Comparison of ENCODE assay signal across 12 cellular contexts in genomic region chr2:3483227-3483985, GRCh38. TPM values are rescaled to one million over a fixed set of nuclear protein-coding genes. Genes with fewer than 3 reads are reported as not detected.
DNase-seq lines count a peak whose midpoint lies in the region; ATAC-seq and TF ChIP-seq lines count a peak whose summit lies in the region.
"Had no signal": no experiment of that assay in that cellular context is flagged by ENCODE, and none has a peak within 500 bp of the region (broad histone marks: within the 10 kb centered on the region; RNA-seq: fewer than 3 reads in every experiment).

No MANE protein-coding gene starts in this region.

- DNase-seq in ELF-1 (ENCODE audit: low read depth, low spot score) (peak; percentile 96), Peyer's patch (peak in 2 of 3 donors; percentile 45 to 83), heart right ventricle (peak; percentile 66 to 86), prostate gland (ENCODE audit: low spot score) (peak; percentile 52), NOMO-1 treated with dmso at 0.1 percent for 144 hours (lab: John Stamatoyannopoulos, UW; ENCODE audit: unreplicated experiment) (no peak), coronary artery (ENCODE audit: low spot score) (no peak), GF-D8 (lab: John Stamatoyannopoulos, UW) (no peak)
- DNase-seq: activated T-cell treated with anti-CD3 and anti-CD28 coated beads, Interleukin-2, amount 50 U/mL, for 1 hour had no signal

- 49 to 77% methylated on average over 30 of the region's 30 CpGs for WGBS in heart right ventricle, 2 donors
- 79% methylated on average over 27 of the region's 30 CpGs for WGBS in prostate gland

- H3K4me1 ChIP-seq in Peyer's patch (peaks cover 0 to 5% (median 0%) of the 10 kb centered on the region in 4 donors), heart right ventricle (peaks cover 0 to 13% (median 10%) of the 10 kb centered on the region in 9 donors), prostate gland (replicated peaks) (peaks cover 8% of the 10 kb centered on the region)
- H3K4me1 ChIP-seq: HAP-1, SJSA1 had no signal

- no peaks in the 10 kb centered on the region for H3K27me3 ChIP-seq in Peyer's patch
- no peaks in the 10 kb centered on the region for H3K27me3 ChIP-seq in heart right ventricle
- no peaks in the 10 kb centered on the region for H3K27me3 ChIP-seq in prostate gland (replicated peaks; ENCODE audit: insufficient read depth)
- H3K27me3 ChIP-seq: SJSA1 had no signal

- H3K4me3 ChIP-seq in Peyer's patch (no peak overlapping the region), heart right ventricle (peak overlapping the region in 3 of 10 donors; percentile 14 to 33 (median 24)), prostate gland (no peak overlapping the region), coronary artery (no peak overlapping the region)
- H3K4me3 ChIP-seq: HAP-1, SJSA1 had no signal

- H3K27ac ChIP-seq in Peyer's patch (no peak overlapping the region), heart right ventricle (peak overlapping the region in 1 of 10 donors; percentile 52), prostate gland (peak overlapping the region; percentile 45 to 56), coronary artery (no peak overlapping the region)
- H3K27ac ChIP-seq: SJSA1 had no signal

- ATAC-seq in heart right ventricle (peak; percentile 77 to 96 (median 90)), HG02885 (IDR thresholded peaks at IDR 0.05; ENCODE audit: poor library complexity, unreplicated experiment) (no peak)
- ATAC-seq: stimulated activated effector memory CD8-positive, alpha-beta T cell treated with anti-CD3 and anti-CD28 coated beads, Interleukin-12 subunit alpha, Interleukin-12 subunit beta, amount 100 ng/mL, for 72 hours had no signal

- intact Hi-C loops in heart right ventricle (cut with DNase I), result loop anchor here in 1 of 10 donors (2.0 kb wide), 1 partner anchor 37 kb away; no protein-coding TSS in a partner anchor
- intact Hi-C loops in prostate gland (cut with DNase I), result no loop called here

- no peak for TF ChIP-seq CTCF in Peyer's patch (IDR thresholded peaks at IDR 0.05)
- no peak for TF ChIP-seq CTCF in heart right ventricle (IDR thresholded peaks at IDR 0.05)
- TF ChIP-seq CTCF in prostate gland (IDR thresholded peaks at IDR 0.05), result no peak
- no peak for TF ChIP-seq CTCF in coronary artery (IDR thresholded peaks at IDR 0.05)

- H3K36me3 ChIP-seq in Peyer's patch, result peaks cover 0 to 16% (median 0%) of the 10 kb centered on the region in 3 donors
- peaks cover 0 to 63% (median 10%) of the 10 kb centered on the region in 9 donors for H3K36me3 ChIP-seq in heart right ventricle
- H3K36me3 ChIP-seq in prostate gland, result no peaks in the 10 kb centered on the region

- no peaks in the 10 kb centered on the region for H3K9me3 ChIP-seq in Peyer's patch
- peaks cover 0 to 7% (median 0%) of the 10 kb centered on the region in 11 donors for H3K9me3 ChIP-seq in heart right ventricle
- H3K9me3 ChIP-seq in prostate gland, result no peaks in the 10 kb centered on the region
- H3K9me3 ChIP-seq: HAP-1 had no signal

- TF ChIP-seq POLR2A in Peyer's patch (IDR thresholded peaks at IDR 0.05) (no peak), prostate gland (IDR thresholded peaks at IDR 0.05) (no peak)

RNA-seq across cellular contexts. Expression of gene ADI1, which starts 35.9 kb away (rescaled TPM):
- total RNA-seq in Peyer's patch (100 to 1,000 TPM in 1 of 4 donors, 10 to 100 TPM in 3; 43.7 to 207 (median 71.0) TPM), heart right ventricle (100 to 1,000 TPM; 100 to 204 (median 175) TPM), prostate gland (100 to 1,000 TPM in 1 of 2 donors, 10 to 100 TPM in 1; 81.7 to 270 TPM)
- polyA plus RNA-seq in heart right ventricle, result 100 to 1,000 TPM in 1 of 2 donors, 10 to 100 TPM in 1; 49.2 to 126 TPM

Comparison
In these comparisons a context has a peak if more than half of its experiments do, and no peak if none do; other contexts are left out.
1. DNase-seq: peak in ELF-1 (single experiment), Peyer's patch (2 of 3), heart right ventricle (2 of 2) and prostate gland (single experiment); none in NOMO-1 treated with dmso at 0.1 percent for 144 hours (single experiment), coronary artery (single experiment) and GF-D8 (single experiment).
2. H3K27ac ChIP-seq: peak in prostate gland (2 of 2); none in Peyer's patch (0 of 4) and coronary artery (0 of 2).